In the genomic region with DNA sequence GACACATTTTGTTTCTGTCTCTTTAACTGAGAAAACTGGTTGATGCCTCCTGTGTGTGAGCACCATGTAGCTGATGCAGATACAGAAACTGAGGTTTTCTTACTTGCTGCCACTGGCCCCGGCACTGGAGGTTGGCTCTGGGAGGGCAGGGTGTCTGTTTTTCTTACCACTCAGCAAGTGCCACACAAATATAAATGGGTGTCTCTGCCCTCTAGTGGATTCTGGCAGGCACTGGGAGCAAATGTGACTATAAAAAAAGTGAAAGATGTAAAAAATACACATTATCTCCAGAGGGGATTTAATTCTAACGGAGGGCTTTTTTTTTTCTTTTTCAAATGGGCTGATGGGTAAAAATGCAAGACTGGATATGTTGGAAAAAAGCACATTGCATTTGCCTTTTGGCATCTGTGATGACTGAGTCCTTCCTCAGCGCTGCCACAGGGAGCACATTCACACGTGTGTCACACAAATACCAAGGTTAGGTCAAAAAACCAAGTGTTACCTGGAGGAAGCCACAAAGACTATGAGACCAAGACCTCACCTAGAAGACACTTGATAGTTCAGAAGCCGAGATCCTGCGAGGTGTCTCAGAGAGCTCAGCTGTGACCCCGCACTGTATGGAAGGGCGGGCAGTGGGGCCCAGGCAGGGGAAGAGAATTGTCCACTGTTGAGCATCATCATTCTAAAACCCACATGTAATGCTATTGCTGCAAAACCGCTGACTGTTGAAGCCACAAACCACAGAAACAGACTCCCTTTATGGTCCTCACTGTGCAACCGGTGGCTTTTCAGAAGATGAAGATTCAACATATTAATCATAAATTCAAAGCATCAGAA, we compare ENCODE assay signal across 8 cellular contexts. TPM values are rescaled to one million over a fixed set of nuclear protein-coding genes. Genes with fewer than 3 reads are reported as not detected.
DNase-seq lines count a peak whose midpoint lies in the region; FAIRE-seq and TF ChIP-seq lines count a peak whose summit lies in the region.

No MANE protein-coding gene starts in this region.

- peak overlapping the region; percentile 54 for H3K4me2 ChIP-seq in astrocyte (ENCODE audit: low read length)

- H3K4me3 Mint-ChIP-seq in astrocyte (ENCODE audit: unreplicated experiment), result peak overlapping the region; percentile 1

- H2AFZ ChIP-seq in astrocyte (ENCODE audit: low read depth, low read length), result no peak overlapping the region

- peak; percentile 60 for TF ChIP-seq CTCF in astrocyte (IDR thresholded peaks at IDR 0.05; ENCODE audit: insufficient read depth, low read depth, low read length)

- peak overlapping the region; percentile 44 for H3K27ac ChIP-seq in astrocyte (ENCODE audit: low read depth, low read length)

- peak overlapping the region; percentile 95 for H3K27ac Mint-ChIP-seq in astrocyte (ENCODE audit: unreplicated experiment)

- no peaks in the 10 kb centered on the region for H4K20me1 ChIP-seq in astrocyte (ENCODE audit: insufficient read depth, low read length)

- H3K27me3 Mint-ChIP-seq in astrocyte (ENCODE audit: low read depth, unreplicated experiment), result no peaks in the 10 kb centered on the region

- H3K4me1 ChIP-seq in astrocyte (ENCODE audit: insufficient read depth, low read length), result peaks cover 18% of the 10 kb centered on the region

- no peaks in the 10 kb centered on the region for H3K9me3 ChIP-seq in astrocyte (ENCODE audit: insufficient read depth, low read depth, low read length)

- peaks cover 7% of the 10 kb centered on the region for H3K36me3 Mint-ChIP-seq in astrocyte (ENCODE audit: low read depth, unreplicated experiment)

- no peaks in the 10 kb centered on the region for H3K79me2 ChIP-seq in astrocyte (ENCODE audit: insufficient read depth, low read length)

- DNase-seq in NCI-H2196 (lab: John Stamatoyannopoulos, UW; ENCODE audit: unreplicated experiment) (peak; percentile 7), NCI-H2196 treated with DMSO at 0.1 percent for 48 hours (lab: John Stamatoyannopoulos, UW; ENCODE audit: unreplicated experiment) (no peak), HCEC 1CT (peak; percentile 45), LoVo (ENCODE audit: low spot score) (peak; percentile 37), SKM-1 (lab: John Stamatoyannopoulos, UW; ENCODE audit: unreplicated experiment) (peak; percentile 58), astrocyte (ENCODE audit: low read depth) (peak; percentile 55), inferior parietal cortex (ENCODE audit: extremely low spot score) (peak; percentile 65)
- peak; percentile 8 for DNase-seq in stimulated activated CD8-positive, alpha-beta memory T cell treated with anti-CD3 and anti-CD28 coated beads, Interleukin-12 subunit alpha, Interleukin-12 subunit beta, amount 100 ng/mL, for 4 hours (ENCODE audit: low read depth)

- no peak for FAIRE-seq in astrocyte (lab: Jason Lieb, UNC)

- no peaks in the 10 kb centered on the region for H3K27me3 ChIP-seq in astrocyte (ENCODE audit: insufficient read depth, low read length)

- peaks cover 2% of the 10 kb centered on the region for H3K9me3 Mint-ChIP-seq in astrocyte (ENCODE audit: unreplicated experiment)

- H3K4me1 Mint-ChIP-seq in astrocyte (ENCODE audit: low read depth, unreplicated experiment), result peaks cover 60% of the 10 kb centered on the region

- H3K36me3 ChIP-seq in astrocyte (ENCODE audit: insufficient read depth, low read length), result no peaks in the 10 kb centered on the region

- no peak overlapping the region for H3K4me3 ChIP-seq in astrocyte (ENCODE audit: insufficient read depth, low read depth, low read length)

- peak overlapping the region; percentile 9 for H3K9ac ChIP-seq in astrocyte (ENCODE audit: low read length)

RNA-seq across cellular contexts. Expression of a gene that starts 18.9 kb away (rescaled TPM):
- total RNA-seq in astrocyte, result 6.2 and 7.6 TPM in 2 replicates
